In the genomic region with DNA sequence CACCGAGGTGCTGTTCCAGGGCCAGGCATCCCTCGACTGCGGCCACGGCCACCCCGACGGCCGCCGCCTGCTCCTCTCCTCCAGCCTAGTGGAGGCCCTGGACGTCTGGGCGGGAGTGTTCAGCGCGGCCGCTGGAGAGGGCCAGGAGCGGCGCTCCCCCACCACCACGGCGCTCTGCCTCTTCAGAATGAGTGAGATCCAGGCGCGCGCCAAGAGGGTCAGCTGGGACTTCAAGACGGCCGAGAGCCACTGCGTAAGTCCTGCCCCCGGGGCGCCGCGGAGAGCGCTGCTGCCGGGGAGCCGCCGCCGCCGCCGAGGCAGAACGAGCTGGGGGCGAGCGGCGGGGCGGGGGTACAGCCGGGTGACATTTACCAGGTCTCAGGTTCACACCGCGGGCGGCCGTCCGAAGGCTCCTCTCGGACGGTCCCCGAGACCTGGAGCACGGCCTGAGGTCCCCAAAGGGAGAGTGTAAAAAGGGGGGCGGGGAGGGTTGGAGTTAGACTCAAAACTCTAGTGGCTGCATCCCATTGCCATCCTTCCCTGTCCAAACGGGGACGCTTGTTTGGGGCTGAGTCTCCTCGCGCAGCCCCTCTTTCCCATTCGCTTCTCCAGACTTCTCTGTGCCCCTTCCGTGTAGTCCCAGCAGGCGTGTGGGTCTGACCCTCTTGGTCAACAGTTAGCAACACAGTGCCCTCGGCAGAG, we compare ENCODE assay signal across 1 cellular context.
TF ChIP-seq lines count a peak whose summit lies in the region.

No MANE protein-coding gene starts in this region.

TF ChIP-seq in K562, 482 proteins besides CTCF, POLR2A, EP300 and RAD21:
- TF ChIP-seq FIP1L1 (IDR thresholded peaks at IDR 0.05; ENCODE audit: low read depth, low read length, poor library complexity, severe bottlenecking) (peak; percentile 40), RAD51 (IDR thresholded peaks at IDR 0.05; ENCODE audit: borderline replicate concordance, low read depth) (no peak)
